In the genomic region with DNA sequence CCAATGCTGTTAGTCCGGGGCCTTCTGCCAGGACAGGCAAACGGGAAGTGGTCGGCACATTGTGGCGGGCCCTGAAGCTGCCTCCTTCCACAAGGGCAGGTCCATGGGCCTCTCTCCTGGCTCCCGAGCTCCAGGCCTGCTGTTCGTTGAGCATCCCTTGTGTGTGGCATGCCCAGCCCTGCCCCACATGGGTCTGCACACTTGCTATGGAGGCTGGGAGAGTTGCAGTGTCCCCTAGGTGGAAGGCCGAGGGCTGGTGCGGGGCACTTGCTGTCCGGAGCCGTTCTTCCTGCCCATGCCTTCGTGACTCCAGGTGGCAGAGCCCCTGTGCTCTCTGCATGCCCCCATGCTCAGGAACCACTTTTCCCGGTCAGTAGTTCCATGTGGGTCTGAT, we compare ENCODE assay signal across 27 cellular contexts.
"Had no signal": no experiment of that assay in that cellular context is flagged by ENCODE, and none has a peak within 500 bp of the region (broad histone marks: within the 10 kb centered on the region; RNA-seq: fewer than 3 reads in every experiment).

No MANE protein-coding gene starts in this region.

- ATAC-seq: activated CD8-positive, alpha-beta T cell treated with anti-CD3 and anti-CD28 coated beads for 36 hours; activated naive CD8-positive, alpha-beta T cell treated with anti-CD3 and anti-CD28 coated beads, Interleukin-2, amount 50 U/mL, for 24 hours; activated T-cell treated with anti-CD3 and anti-CD28 coated beads, Interleukin-2, amount 50 U/mL, for 4 hours had no signal

- H3K27me3 ChIP-seq: cardiac muscle cell, SJCRH30 had no signal

- H3K27me3 Mint-ChIP-seq: activated CD4-positive, alpha-beta T cell treated with anti-CD3 and anti-CD28 coated beads, Interleukin-2, amount 10 ng/mL, durations not matched to agents 24 days and 14 days; activated CD8-positive, alpha-beta T cell treated with anti-CD3 and anti-CD28 coated beads for 36 hours; activated naive CD4-positive, alpha-beta T cell treated with anti-CD3 and anti-CD28 coated beads, Interleukin-2, amount 10 ng/mL, durations not matched to agents 7 days and 5 days; activated naive CD8-positive, alpha-beta T cell; activated naive CD8-positive, alpha-beta T cell treated with anti-CD3 and anti-CD28 coated beads, Interleukin-2, amount 50 U/mL, for 24 hours had no signal

- H3K4me3 Mint-ChIP-seq: activated CD4-positive, alpha-beta T cell treated with anti-CD3 and anti-CD28 coated beads, Interleukin-2, amount 10 ng/mL, durations not matched to agents 24 days and 14 days; activated CD8-positive, alpha-beta T cell treated with anti-CD3 and anti-CD28 coated beads for 36 hours; activated naive CD4-positive, alpha-beta T cell treated with anti-CD3 and anti-CD28 coated beads, Interleukin-2, amount 10 ng/mL, durations not matched to agents 7 days and 5 days; activated naive CD8-positive, alpha-beta T cell; activated naive CD8-positive, alpha-beta T cell treated with anti-CD3 and anti-CD28 coated beads, Interleukin-2, amount 50 U/mL, for 24 hours; activated T-cell treated with anti-CD3 and anti-CD28 coated beads, Interleukin-2, amount 50 U/mL, for 4 hours had no signal

- H3K27ac ChIP-seq: cardiac muscle cell, PC-9, SJCRH30, SK-N-MC, WERI-Rb-1 had no signal

- H3K4me1 ChIP-seq: SJCRH30 had no signal

- H3K9me3 Mint-ChIP-seq: activated T-cell treated with anti-CD3 and anti-CD28 coated beads, Interleukin-2, amount 50 U/mL, for 4 hours had no signal

- H3K36me3 ChIP-seq: cardiac muscle cell, SJCRH30, WERI-Rb-1 had no signal

- H3K4me3 ChIP-seq: cardiac muscle cell, PC-9, SJCRH30, SK-N-MC had no signal

- H3K4me2 ChIP-seq: PC-9 had no signal

- DNase-seq: activated CD4-positive, alpha-beta T cell treated with anti-CD3 and anti-CD28 coated beads, Interleukin-2, amount 10 ng/mL, durations not matched to agents 24 days and 14 days; activated CD4-positive, alpha-beta T cell treated with anti-CD3 and anti-CD28 coated beads, Interleukin-2, amount 50 U/mL, for 4 hours; activated CD8-positive, alpha-beta T cell treated with anti-CD3 and anti-CD28 coated beads for 36 hours; activated effector memory CD4-positive, alpha-beta T cell treated with Interleukin-2 at 50 U/mL for 16 hours; activated naive CD4-positive, alpha-beta T cell treated with anti-CD3 and anti-CD28 coated beads, Interleukin-2, amount 10 ng/mL, durations not matched to agents 7 days and 5 days; activated naive CD8-positive, alpha-beta T cell treated with anti-CD3 and anti-CD28 coated beads, Interleukin-2, amount 50 U/mL, for 24 hours; activated T-cell treated with anti-CD3 and anti-CD28 coated beads for 4 hours; activated T-cell treated with anti-CD3 and anti-CD28 coated beads, Interleukin-2, amount 50 U/mL, for 4 hours; Karpas-422; KBM-7; NCI-H1105 treated with DMSO at 0.1 percent for 48 hours; NCI-H1436 treated with DMSO at 0.1 percent for 48 hours; NCI-H187; NCI-H2029 treated with DMSO at 0.1 percent for 48 hours; NCI-H2107; NCI-H2171; NCI-H510A; NCI-H526; NCI-H748 treated with DMSO at 0.1 percent for 48 hours; PC-9; SHP77; SJCRH30; T1000; WERI-Rb-1 had no signal

- H3K27ac Mint-ChIP-seq: activated CD4-positive, alpha-beta T cell treated with anti-CD3 and anti-CD28 coated beads, Interleukin-2, amount 10 ng/mL, durations not matched to agents 24 days and 14 days; activated CD8-positive, alpha-beta T cell treated with anti-CD3 and anti-CD28 coated beads for 36 hours; activated naive CD4-positive, alpha-beta T cell treated with anti-CD3 and anti-CD28 coated beads, Interleukin-2, amount 10 ng/mL, durations not matched to agents 7 days and 5 days; activated naive CD8-positive, alpha-beta T cell; activated naive CD8-positive, alpha-beta T cell treated with anti-CD3 and anti-CD28 coated beads, Interleukin-2, amount 50 U/mL, for 24 hours had no signal
